ENCODE assay signal across 11 cellular contexts in genomic region chr6:22071655-22072054, GRCh38.
DNase-seq lines count a peak whose midpoint lies in the region; TF ChIP-seq lines count a peak whose summit lies in the region.
"Had no signal": no experiment of that assay in that cellular context is flagged by ENCODE, and none has a peak within 500 bp of the region (broad histone marks: within the 10 kb centered on the region; RNA-seq: fewer than 3 reads in every experiment).

No MANE protein-coding gene starts in this region.

- H3K27me3 Mint-ChIP-seq in neural progenitor cell (ENCODE audit: insufficient read depth, low read depth), result peaks cover 3% of the 10 kb centered on the region
- H3K27me3 Mint-ChIP-seq: activated naive CD4-positive, alpha-beta T cell treated with anti-CD3 and anti-CD28 coated beads, Interleukin-2, amount 10 ng/mL, durations not matched to agents 7 days and 5 days had no signal

- no peak overlapping the region for H3K9ac ChIP-seq in neural progenitor cell

- no peaks in the 10 kb centered on the region for H3K36me3 ChIP-seq in Peyer's patch
- no peaks in the 10 kb centered on the region for H3K36me3 ChIP-seq in neural progenitor cell
- H3K36me3 ChIP-seq in HAP-1 (replicated peaks), result no peaks in the 10 kb centered on the region

- H3K9me3 Mint-ChIP-seq in neural progenitor cell, result no peaks in the 10 kb centered on the region

- H3K27ac Mint-ChIP-seq in neural progenitor cell, result peak overlapping the region; percentile 58
- H3K27ac Mint-ChIP-seq: activated naive CD4-positive, alpha-beta T cell treated with anti-CD3 and anti-CD28 coated beads, Interleukin-2, amount 10 ng/mL, durations not matched to agents 7 days and 5 days; CD4-positive, alpha-beta memory T cell had no signal

- DNase-seq in ACHN, result peak; percentile 57
- DNase-seq in Peyer's patch, result no peak
- DNase-seq in foreskin fibroblast, result peak; percentile 10 to 57
- DNase-seq in neural progenitor cell (ENCODE audit: low spot score), result peak; percentile 21
- DNase-seq in HuH-7.5 (ENCODE audit: low spot score), result no peak
- DNase-seq in activated T-cell treated with anti-CD3 and anti-CD28 coated beads, Interleukin-2, amount 50 U/mL, for 1 hour, result no peak
- DNase-seq in T1000 (lab: John Stamatoyannopoulos, UW), result no peak
- DNase-seq in HAP-1 (ENCODE audit: low spot score in 2 of 2), result no peak
- DNase-seq: activated naive CD4-positive, alpha-beta T cell treated with anti-CD3 and anti-CD28 coated beads, Interleukin-2, amount 10 ng/mL, durations not matched to agents 7 days and 5 days; CD4-positive, alpha-beta memory T cell; H7 had no signal

- no peaks in the 10 kb centered on the region for H3F3A ChIP-seq in neural progenitor cell (ENCODE audit: low read depth)

- TF ChIP-seq CTCF in Peyer's patch (IDR thresholded peaks at IDR 0.05) (no peak), foreskin fibroblast (IDR thresholded peaks at IDR 0.05; ENCODE audit: low read depth, low read length) (no peak), neural progenitor cell (IDR thresholded peaks at IDR 0.05) (no peak)

- no peak for TF ChIP-seq POLR2A in Peyer's patch (IDR thresholded peaks at IDR 0.05)

- H2AFZ ChIP-seq in neural progenitor cell (replicated peaks), result no peak overlapping the region

- H3K4me3 Mint-ChIP-seq in neural progenitor cell, result no peak overlapping the region
- H3K4me3 Mint-ChIP-seq: activated naive CD4-positive, alpha-beta T cell treated with anti-CD3 and anti-CD28 coated beads, Interleukin-2, amount 10 ng/mL, durations not matched to agents 7 days and 5 days; CD4-positive, alpha-beta memory T cell had no signal

- no peaks in the 10 kb centered on the region for H3K27me3 ChIP-seq in Peyer's patch
- no peaks in the 10 kb centered on the region for H3K27me3 ChIP-seq in neural progenitor cell
- no peaks in the 10 kb centered on the region for H3K27me3 ChIP-seq in HAP-1 (ENCODE audit: low read depth)

- H3K4me3 ChIP-seq in Peyer's patch (no peak overlapping the region), foreskin fibroblast (ENCODE audit: low read depth in 1 of 2, low read length in 2 of 2) (peak overlapping the region; percentile 24 to 32), neural progenitor cell (no peak overlapping the region), HAP-1 (no peak overlapping the region)

- no peak overlapping the region for H3K4me2 ChIP-seq in neural progenitor cell

- H3K4me1 Mint-ChIP-seq in neural progenitor cell, result peaks cover 13% of the 10 kb centered on the region
- H3K4me1 Mint-ChIP-seq: activated naive CD4-positive, alpha-beta T cell treated with anti-CD3 and anti-CD28 coated beads, Interleukin-2, amount 10 ng/mL, durations not matched to agents 7 days and 5 days; CD4-positive, alpha-beta memory T cell had no signal

- peak overlapping the region in 3 of 4 donors; percentile 17 to 27 (median 25) for H3K27ac ChIP-seq in Peyer's patch
- H3K27ac ChIP-seq in neural progenitor cell, result no peak overlapping the region

- H3K79me2 ChIP-seq in neural progenitor cell (ENCODE audit: low read depth), result no peaks in the 10 kb centered on the region

- in situ Hi-C loops in ACHN (cut with HindIII; ENCODE audit: low pct_ligation_motif_present, low pct_unique_long_range_greater_than_20kb, low sequenced_read_pairs) (no loop called here), HAP-1 (cut with MboI; ENCODE audit: low sequenced_read_pairs) (no loop called here)

- H3K9me3 ChIP-seq in Peyer's patch (no peaks in the 10 kb centered on the region), neural progenitor cell (ENCODE audit: low read depth) (no peaks in the 10 kb centered on the region), HAP-1 (no peaks in the 10 kb centered on the region)

- H3K4me1 ChIP-seq in Peyer's patch, result no peaks in the 10 kb centered on the region
- H3K4me1 ChIP-seq in neural progenitor cell, result peaks cover 4% of the 10 kb centered on the region
- H3K4me1 ChIP-seq in HAP-1, result no peaks in the 10 kb centered on the region

- H3K36me3 Mint-ChIP-seq in neural progenitor cell, result peaks cover 24% of the 10 kb centered on the region
- H3K36me3 Mint-ChIP-seq: activated naive CD4-positive, alpha-beta T cell treated with anti-CD3 and anti-CD28 coated beads, Interleukin-2, amount 10 ng/mL, durations not matched to agents 7 days and 5 days; CD4-positive, alpha-beta memory T cell had no signal

- no peaks in the 10 kb centered on the region for H4K20me1 ChIP-seq in neural progenitor cell (ENCODE audit: low read depth)

Comparison
In these comparisons a context has a peak if more than half of its experiments do, and no peak if none do; other contexts are left out.
1. DNase-seq: peak in ACHN (single experiment), foreskin fibroblast (2 of 2) and neural progenitor cell (single experiment); none in Peyer's patch (0 of 3), HuH-7.5 (single experiment), activated T-cell treated with anti-CD3 and anti-CD28 coated beads, Interleukin-2, amount 50 U/mL, for 1 hour (single experiment), T1000 (single experiment) and HAP-1 (0 of 2).
2. H3K4me3 ChIP-seq: peak in foreskin fibroblast (2 of 2); none in Peyer's patch (0 of 4), neural progenitor cell (single experiment) and HAP-1 (single experiment).